In the genomic region with DNA sequence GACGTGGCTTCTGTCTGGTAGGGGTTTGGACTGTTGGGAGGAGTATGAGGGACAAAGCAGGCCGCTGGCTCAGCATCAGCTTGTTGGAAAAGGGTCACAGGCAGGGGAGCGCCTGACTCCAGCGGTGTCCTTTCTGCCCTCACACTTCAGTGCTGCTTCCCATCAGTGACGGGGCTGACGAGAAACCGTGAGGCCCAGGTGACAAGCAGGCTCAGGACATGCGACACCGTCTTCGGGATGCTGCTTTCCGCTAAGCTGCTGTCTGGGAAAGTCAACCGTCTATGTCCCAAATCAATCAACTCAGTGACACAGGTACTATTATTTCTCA, we compare ENCODE assay signal across 18 cellular contexts.
"Had no signal": no experiment of that assay in that cellular context is flagged by ENCODE, and none has a peak within 500 bp of the region (broad histone marks: within the 10 kb centered on the region; RNA-seq: fewer than 3 reads in every experiment).

No MANE protein-coding gene starts in this region.

- H3K4me3 ChIP-seq: dorsolateral prefrontal cortex, heart left ventricle, lung, testis, upper lobe of right lung had no signal

- ATAC-seq: activated CD4-positive, alpha-beta T cell treated with anti-CD3 and anti-CD28 coated beads for 36 hours; activated CD8-positive, alpha-beta T cell treated with anti-CD3 and anti-CD28 coated beads, Interleukin-2, amount 10 ng/mL, durations not matched to agents 7 days and 5 days; heart left ventricle; naive thymus-derived CD8-positive, alpha-beta T cell; sciatic nerve; stimulated activated naive CD8-positive, alpha-beta T cell treated with anti-CD3 and anti-CD28 coated beads, Interleukin-15, amount 100 ng/mL, for 72 hours; upper lobe of right lung had no signal

- H3K4me1 Mint-ChIP-seq: activated CD4-positive, alpha-beta T cell treated with anti-CD3 and anti-CD28 coated beads for 36 hours; activated naive CD8-positive, alpha-beta T cell treated with anti-CD3 and anti-CD28 coated beads, Interleukin-2, amount 10 ng/mL, durations not matched to agents 7 days and 5 days; endodermal cell; stimulated activated naive CD8-positive, alpha-beta T cell treated with anti-CD3 and anti-CD28 coated beads, Interleukin-15, amount 100 ng/mL, for 72 hours had no signal

- H3K4me3 Mint-ChIP-seq: activated CD4-positive, alpha-beta T cell treated with anti-CD3 and anti-CD28 coated beads for 36 hours; activated CD8-positive, alpha-beta T cell treated with anti-CD3 and anti-CD28 coated beads, Interleukin-2, amount 10 ng/mL, durations not matched to agents 7 days and 5 days; activated naive CD8-positive, alpha-beta T cell treated with anti-CD3 and anti-CD28 coated beads, Interleukin-2, amount 10 ng/mL, durations not matched to agents 7 days and 5 days; activated T-helper 1 cell treated with anti-CD3 and anti-CD28 coated beads, Interleukin-12 subunit alpha, Interleukin-12 subunit beta, Interleukin-2, Interleukin-4 antibody, amounts not matched to agents 30 ng/mL and 10 ng/mL and 1 ng/mL, durations not matched to agents 14 hours and 24 hours and 36 hours; endodermal cell; naive thymus-derived CD8-positive, alpha-beta T cell; stimulated activated naive CD8-positive, alpha-beta T cell treated with anti-CD3 and anti-CD28 coated beads, Interleukin-15, amount 100 ng/mL, for 72 hours had no signal

- H3K27me3 ChIP-seq: brain microvascular endothelial cell, dorsolateral prefrontal cortex, heart left ventricle, testis, upper lobe of right lung had no signal

- H3K9me3 ChIP-seq: heart left ventricle, testis, upper lobe of right lung had no signal

- H3K27me3 Mint-ChIP-seq: activated CD4-positive, alpha-beta T cell treated with anti-CD3 and anti-CD28 coated beads for 36 hours; activated naive CD8-positive, alpha-beta T cell treated with anti-CD3 and anti-CD28 coated beads, Interleukin-2, amount 10 ng/mL, durations not matched to agents 7 days and 5 days; naive thymus-derived CD8-positive, alpha-beta T cell; stimulated activated naive CD8-positive, alpha-beta T cell treated with anti-CD3 and anti-CD28 coated beads, Interleukin-15, amount 100 ng/mL, for 72 hours had no signal

- H3K27ac Mint-ChIP-seq: activated CD4-positive, alpha-beta T cell treated with anti-CD3 and anti-CD28 coated beads for 36 hours; activated CD8-positive, alpha-beta T cell treated with anti-CD3 and anti-CD28 coated beads, Interleukin-2, amount 10 ng/mL, durations not matched to agents 7 days and 5 days; activated naive CD8-positive, alpha-beta T cell treated with anti-CD3 and anti-CD28 coated beads, Interleukin-2, amount 10 ng/mL, durations not matched to agents 7 days and 5 days; activated T-helper 1 cell treated with anti-CD3 and anti-CD28 coated beads, Interleukin-12 subunit alpha, Interleukin-12 subunit beta, Interleukin-2, Interleukin-4 antibody, amounts not matched to agents 30 ng/mL and 10 ng/mL and 1 ng/mL, durations not matched to agents 14 hours and 24 hours and 36 hours; endodermal cell had no signal

- DNase-seq: activated CD4-positive, alpha-beta T cell treated with anti-CD3 and anti-CD28 coated beads for 36 hours; activated CD8-positive, alpha-beta memory T cell treated with anti-CD3 and anti-CD28 coated beads, Interleukin-2, amount 50 U/mL, for 48 hours; activated CD8-positive, alpha-beta T cell treated with anti-CD3 and anti-CD28 coated beads, Interleukin-2, amount 10 ng/mL, durations not matched to agents 7 days and 5 days; activated naive CD8-positive, alpha-beta T cell treated with anti-CD3 and anti-CD28 coated beads, Interleukin-2, amount 10 ng/mL, durations not matched to agents 7 days and 5 days; brain microvascular endothelial cell; cerebellar nuclear complex; endodermal cell; heart left ventricle; occipital lobe; stimulated activated naive CD8-positive, alpha-beta T cell treated with anti-CD3 and anti-CD28 coated beads, Interleukin-15, amount 100 ng/mL, for 72 hours; T-helper 2 cell; testis; upper lobe of right lung had no signal

- H3K9me3 Mint-ChIP-seq: activated naive CD8-positive, alpha-beta T cell treated with anti-CD3 and anti-CD28 coated beads, Interleukin-2, amount 10 ng/mL, durations not matched to agents 7 days and 5 days; activated T-helper 1 cell treated with anti-CD3 and anti-CD28 coated beads, Interleukin-12 subunit alpha, Interleukin-12 subunit beta, Interleukin-2, Interleukin-4 antibody, amounts not matched to agents 30 ng/mL and 10 ng/mL and 1 ng/mL, durations not matched to agents 14 hours and 24 hours and 36 hours had no signal

- H3K4me1 ChIP-seq: testis, upper lobe of right lung had no signal

- H3K27ac ChIP-seq: brain microvascular endothelial cell, upper lobe of right lung had no signal
